Comparison of ENCODE assay signal across 1 cellular context in the genomic region with DNA sequence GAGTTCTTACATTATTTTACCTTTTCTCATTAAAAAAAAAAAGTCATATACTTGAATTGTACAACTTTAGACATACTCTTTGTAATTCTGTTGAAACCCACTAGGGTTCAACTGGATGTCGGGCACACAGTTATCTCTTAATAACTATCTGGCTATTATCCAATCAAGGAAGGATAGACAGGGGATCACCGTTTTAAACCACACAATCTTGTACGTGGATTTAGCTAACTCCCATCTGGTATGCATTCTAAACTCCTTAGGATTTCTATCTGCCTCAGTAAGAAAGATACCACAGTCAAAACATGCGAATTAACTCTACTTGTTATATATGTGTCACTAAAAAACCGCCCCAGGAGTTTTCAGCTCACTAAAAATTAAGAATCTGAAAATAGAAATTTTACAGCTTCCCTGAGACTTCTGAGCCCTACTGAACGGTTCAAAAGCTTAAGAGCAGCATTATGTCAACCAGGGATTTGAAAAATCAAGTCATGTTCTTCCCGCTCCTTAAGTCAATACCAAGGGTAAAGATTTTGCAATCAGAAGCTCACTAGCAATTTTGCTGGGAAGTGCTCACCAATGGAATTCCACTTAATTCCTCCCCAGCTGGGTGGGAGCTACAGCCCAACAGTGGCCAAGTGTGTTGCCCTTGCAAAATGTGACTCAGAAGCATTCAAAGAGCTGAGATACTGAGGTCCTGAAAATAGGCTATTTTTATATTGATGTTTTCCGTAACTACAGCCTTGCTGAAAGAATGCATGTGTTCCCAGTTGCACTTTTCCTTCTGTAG.
TF ChIP-seq lines count a peak whose summit lies in the region.

No MANE protein-coding gene starts in this region.

TF ChIP-seq in H1, 55 proteins besides CTCF, POLR2A, EP300 and RAD21:
- TF ChIP-seq CEBPB (IDR thresholded peaks at IDR 0.05; ENCODE audit: low read depth, low read length) (0 out of 2 replicates have a peak, but pooled peaks have one; percentile 21), HDAC2 (IDR thresholded peaks at IDR 0.05; ENCODE audit: borderline replicate concordance in 1 of 2, low read depth in 2 of 2, low read length in 2 of 2) (no peak)
